ENCODE assay signal across 1 cellular context in the genomic region with DNA sequence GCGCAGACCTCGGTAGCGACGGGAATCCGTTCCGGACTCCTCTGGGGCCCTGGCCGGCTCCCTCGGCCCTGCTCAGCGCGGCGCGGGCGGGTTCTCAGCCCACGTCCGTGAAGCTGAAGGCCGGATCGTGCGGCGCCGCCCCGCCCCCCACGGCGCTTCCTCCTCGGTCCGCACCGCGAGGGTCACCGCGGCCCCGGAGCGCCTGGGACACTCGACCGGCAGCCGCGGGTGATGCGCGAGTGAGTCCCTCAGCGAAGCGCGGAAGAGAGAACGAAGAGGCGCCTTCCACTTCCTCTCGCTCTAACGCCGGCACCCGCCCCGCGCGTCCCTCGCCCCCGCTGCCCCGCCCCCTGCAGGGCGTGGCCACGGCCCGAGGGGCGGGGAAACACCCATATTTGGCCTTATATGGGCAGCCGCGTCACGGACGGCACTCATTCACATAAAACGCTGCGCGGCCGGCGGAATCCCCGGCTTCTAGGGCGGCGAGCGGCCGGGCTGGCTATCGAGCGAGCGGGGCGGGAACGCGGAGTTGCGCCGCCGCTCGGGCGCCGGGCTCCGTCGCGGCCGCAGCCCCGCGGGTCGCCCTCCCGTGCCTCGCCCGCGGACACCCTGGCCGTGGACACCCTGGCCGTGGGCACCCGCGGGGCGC.
TF ChIP-seq lines count a peak whose summit lies in the region.

A gene with protein sequence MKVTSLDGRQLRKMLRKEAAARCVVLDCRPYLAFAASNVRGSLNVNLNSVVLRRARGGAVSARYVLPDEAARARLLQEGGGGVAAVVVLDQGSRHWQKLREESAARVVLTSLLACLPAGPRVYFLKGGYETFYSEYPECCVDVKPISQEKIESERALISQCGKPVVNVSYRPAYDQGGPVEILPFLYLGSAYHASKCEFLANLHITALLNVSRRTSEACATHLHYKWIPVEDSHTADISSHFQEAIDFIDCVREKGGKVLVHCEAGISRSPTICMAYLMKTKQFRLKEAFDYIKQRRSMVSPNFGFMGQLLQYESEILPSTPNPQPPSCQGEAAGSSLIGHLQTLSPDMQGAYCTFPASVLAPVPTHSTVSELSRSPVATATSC (plus strand): TSS at position 470 of the 649 bp plus-strand sequence. CDS start 215 bp downstream, outside the sequence.

TF ChIP-seq in HepG2, 621 proteins besides CTCF, POLR2A, EP300 and RAD21 (continued from another document and continues in another):
- TF ChIP-seq, protein P1, sequence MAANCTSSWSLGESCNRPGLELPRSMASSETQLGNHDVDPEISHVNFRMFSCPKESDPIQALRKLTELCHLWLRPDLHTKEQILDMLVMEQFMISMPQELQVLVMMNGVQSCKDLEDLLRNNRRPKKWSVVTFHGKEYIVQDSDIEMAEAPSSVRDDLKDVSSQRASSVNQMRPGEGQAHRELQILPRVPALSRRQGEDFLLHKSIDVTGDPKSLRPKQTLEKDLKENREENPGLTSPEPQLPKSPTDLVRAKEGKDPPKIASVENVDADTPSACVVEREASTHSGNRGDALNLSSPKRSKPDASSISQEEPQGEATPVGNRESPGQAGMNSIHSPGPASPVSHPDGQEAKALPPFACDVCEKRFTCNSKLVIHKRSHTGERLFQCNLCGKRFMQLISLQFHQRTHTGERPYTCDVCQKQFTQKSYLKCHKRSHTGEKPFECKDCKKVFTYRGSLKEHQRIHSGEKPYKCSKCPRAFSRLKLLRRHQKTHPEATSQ (CRISPR knock-in tag; IDR thresholded peaks at IDR 0.05; ENCODE audit: borderline replicate concordance), result no peak
- TF ChIP-seq ZNF251 (CRISPR knock-in tag; IDR thresholded peaks at IDR 0.05) (no peak), ZNF136 (CRISPR knock-in tag; IDR thresholded peaks at IDR 0.05; ENCODE audit: low read depth) (no peak), SAFB2 (CRISPR knock-in tag; IDR thresholded peaks at IDR 0.05; ENCODE audit: borderline replicate concordance, low read depth) (no peak), CEBPG (CRISPR knock-in tag; IDR thresholded peaks at IDR 0.05) (no peak), ZBTB38 (CRISPR knock-in tag; IDR thresholded peaks at IDR 0.05) (peak; percentile 61; the same call in 1 of the 2 replicates), ZNF446 (CRISPR knock-in tag; IDR thresholded peaks at IDR 0.05) (0 out of 2 replicates have a peak, but pooled peaks have one; percentile 15), ZNF326 (CRISPR knock-in tag; IDR thresholded peaks at IDR 0.05; ENCODE audit: borderline replicate concordance) (no peak), AHR (CRISPR knock-in tag; IDR thresholded peaks at IDR 0.05) (no peak), ZBTB7B (CRISPR knock-in tag; IDR thresholded peaks at IDR 0.05) (no peak), ZNF30 (CRISPR knock-in tag; IDR thresholded peaks at IDR 0.05) (no peak), DPF2 (CRISPR knock-in tag; IDR thresholded peaks at IDR 0.05; ENCODE audit: borderline replicate concordance, low read depth) (no peak), ZNF777 (CRISPR knock-in tag; IDR thresholded peaks at IDR 0.05) (peak; percentile 87), ATF1 (CRISPR knock-in tag; IDR thresholded peaks at IDR 0.05) (no peak), HMG20B (CRISPR knock-in tag; conservative IDR thresholded peaks at IDR 0.05) (no peak), SMARCE1 (IDR thresholded peaks at IDR 0.05; ENCODE audit: borderline replicate concordance) (no peak), ZZZ3 (CRISPR knock-in tag; IDR thresholded peaks at IDR 0.05; ENCODE audit: borderline replicate concordance) (no peak), ELF1 (CRISPR knock-in tag; IDR thresholded peaks at IDR 0.05) (no peak), MLLT10 (CRISPR knock-in tag; IDR thresholded peaks at IDR 0.05) (no peak), MATR3 (CRISPR knock-in tag; IDR thresholded peaks at IDR 0.05) (no peak), REL (CRISPR knock-in tag; conservative IDR thresholded peaks at IDR 0.05) (no peak), ZNF33B (CRISPR knock-in tag; IDR thresholded peaks at IDR 0.05) (no peak), ZNF354B (CRISPR knock-in tag; IDR thresholded peaks at IDR 0.05) (no peak)
- TF ChIP-seq, protein P2, sequence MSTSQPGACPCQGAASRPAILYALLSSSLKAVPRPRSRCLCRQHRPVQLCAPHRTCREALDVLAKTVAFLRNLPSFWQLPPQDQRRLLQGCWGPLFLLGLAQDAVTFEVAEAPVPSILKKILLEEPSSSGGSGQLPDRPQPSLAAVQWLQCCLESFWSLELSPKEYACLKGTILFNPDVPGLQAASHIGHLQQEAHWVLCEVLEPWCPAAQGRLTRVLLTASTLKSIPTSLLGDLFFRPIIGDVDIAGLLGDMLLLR (CRISPR knock-in tag; IDR thresholded peaks at IDR 0.05), result no peak
- TF ChIP-seq, protein P3, sequence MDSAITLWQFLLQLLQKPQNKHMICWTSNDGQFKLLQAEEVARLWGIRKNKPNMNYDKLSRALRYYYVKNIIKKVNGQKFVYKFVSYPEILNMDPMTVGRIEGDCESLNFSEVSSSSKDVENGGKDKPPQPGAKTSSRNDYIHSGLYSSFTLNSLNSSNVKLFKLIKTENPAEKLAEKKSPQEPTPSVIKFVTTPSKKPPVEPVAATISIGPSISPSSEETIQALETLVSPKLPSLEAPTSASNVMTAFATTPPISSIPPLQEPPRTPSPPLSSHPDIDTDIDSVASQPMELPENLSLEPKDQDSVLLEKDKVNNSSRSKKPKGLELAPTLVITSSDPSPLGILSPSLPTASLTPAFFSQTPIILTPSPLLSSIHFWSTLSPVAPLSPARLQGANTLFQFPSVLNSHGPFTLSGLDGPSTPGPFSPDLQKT (CRISPR knock-in tag; IDR thresholded peaks at IDR 0.05; ENCODE audit: borderline replicate concordance), result no peak
- TF ChIP-seq, protein P4, sequence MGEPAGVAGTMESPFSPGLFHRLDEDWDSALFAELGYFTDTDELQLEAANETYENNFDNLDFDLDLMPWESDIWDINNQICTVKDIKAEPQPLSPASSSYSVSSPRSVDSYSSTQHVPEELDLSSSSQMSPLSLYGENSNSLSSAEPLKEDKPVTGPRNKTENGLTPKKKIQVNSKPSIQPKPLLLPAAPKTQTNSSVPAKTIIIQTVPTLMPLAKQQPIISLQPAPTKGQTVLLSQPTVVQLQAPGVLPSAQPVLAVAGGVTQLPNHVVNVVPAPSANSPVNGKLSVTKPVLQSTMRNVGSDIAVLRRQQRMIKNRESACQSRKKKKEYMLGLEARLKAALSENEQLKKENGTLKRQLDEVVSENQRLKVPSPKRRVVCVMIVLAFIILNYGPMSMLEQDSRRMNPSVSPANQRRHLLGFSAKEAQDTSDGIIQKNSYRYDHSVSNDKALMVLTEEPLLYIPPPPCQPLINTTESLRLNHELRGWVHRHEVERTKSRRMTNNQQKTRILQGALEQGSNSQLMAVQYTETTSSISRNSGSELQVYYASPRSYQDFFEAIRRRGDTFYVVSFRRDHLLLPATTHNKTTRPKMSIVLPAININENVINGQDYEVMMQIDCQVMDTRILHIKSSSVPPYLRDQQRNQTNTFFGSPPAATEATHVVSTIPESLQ (CRISPR knock-in tag; conservative IDR thresholded peaks at IDR 0.05), result no peak
- TF ChIP-seq, protein P5, sequence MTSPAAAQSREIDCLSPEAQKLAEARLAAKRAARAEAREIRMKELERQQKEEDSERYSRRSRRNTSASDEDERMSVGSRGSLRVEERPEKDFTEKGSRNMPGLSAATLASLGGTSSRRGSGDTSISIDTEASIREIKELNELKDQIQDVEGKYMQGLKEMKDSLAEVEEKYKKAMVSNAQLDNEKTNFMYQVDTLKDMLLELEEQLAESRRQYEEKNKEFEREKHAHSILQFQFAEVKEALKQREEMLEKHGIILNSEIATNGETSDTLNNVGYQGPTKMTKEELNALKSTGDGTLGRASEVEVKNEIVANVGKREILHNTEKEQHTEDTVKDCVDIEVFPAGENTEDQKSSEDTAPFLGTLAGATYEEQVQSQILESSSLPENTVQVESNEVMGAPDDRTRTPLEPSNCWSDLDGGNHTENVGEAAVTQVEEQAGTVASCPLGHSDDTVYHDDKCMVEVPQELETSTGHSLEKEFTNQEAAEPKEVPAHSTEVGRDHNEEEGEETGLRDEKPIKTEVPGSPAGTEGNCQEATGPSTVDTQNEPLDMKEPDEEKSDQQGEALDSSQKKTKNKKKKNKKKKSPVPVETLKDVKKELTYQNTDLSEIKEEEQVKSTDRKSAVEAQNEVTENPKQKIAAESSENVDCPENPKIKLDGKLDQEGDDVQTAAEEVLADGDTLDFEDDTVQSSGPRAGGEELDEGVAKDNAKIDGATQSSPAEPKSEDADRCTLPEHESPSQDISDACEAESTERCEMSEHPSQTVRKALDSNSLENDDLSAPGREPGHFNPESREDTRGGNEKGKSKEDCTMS (CRISPR knock-in tag; conservative IDR thresholded peaks at IDR 0.05), result no peak
- TF ChIP-seq, protein P6, sequence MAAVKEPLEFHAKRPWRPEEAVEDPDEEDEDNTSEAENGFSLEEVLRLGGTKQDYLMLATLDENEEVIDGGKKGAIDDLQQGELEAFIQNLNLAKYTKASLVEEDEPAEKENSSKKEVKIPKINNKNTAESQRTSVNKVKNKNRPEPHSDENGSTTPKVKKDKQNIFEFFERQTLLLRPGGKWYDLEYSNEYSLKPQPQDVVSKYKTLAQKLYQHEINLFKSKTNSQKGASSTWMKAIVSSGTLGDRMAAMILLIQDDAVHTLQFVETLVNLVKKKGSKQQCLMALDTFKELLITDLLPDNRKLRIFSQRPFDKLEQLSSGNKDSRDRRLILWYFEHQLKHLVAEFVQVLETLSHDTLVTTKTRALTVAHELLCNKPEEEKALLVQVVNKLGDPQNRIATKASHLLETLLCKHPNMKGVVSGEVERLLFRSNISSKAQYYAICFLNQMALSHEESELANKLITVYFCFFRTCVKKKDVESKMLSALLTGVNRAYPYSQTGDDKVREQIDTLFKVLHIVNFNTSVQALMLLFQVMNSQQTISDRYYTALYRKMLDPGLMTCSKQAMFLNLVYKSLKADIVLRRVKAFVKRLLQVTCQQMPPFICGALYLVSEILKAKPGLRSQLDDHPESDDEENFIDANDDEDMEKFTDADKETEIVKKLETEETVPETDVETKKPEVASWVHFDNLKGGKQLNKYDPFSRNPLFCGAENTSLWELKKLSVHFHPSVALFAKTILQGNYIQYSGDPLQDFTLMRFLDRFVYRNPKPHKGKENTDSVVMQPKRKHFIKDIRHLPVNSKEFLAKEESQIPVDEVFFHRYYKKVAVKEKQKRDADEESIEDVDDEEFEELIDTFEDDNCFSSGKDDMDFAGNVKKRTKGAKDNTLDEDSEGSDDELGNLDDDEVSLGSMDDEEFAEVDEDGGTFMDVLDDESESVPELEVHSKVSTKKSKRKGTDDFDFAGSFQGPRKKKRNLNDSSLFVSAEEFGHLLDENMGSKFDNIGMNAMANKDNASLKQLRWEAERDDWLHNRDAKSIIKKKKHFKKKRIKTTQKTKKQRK (IDR thresholded peaks at IDR 0.05; ENCODE audit: low read length), result no peak
- TF ChIP-seq, protein P7, sequence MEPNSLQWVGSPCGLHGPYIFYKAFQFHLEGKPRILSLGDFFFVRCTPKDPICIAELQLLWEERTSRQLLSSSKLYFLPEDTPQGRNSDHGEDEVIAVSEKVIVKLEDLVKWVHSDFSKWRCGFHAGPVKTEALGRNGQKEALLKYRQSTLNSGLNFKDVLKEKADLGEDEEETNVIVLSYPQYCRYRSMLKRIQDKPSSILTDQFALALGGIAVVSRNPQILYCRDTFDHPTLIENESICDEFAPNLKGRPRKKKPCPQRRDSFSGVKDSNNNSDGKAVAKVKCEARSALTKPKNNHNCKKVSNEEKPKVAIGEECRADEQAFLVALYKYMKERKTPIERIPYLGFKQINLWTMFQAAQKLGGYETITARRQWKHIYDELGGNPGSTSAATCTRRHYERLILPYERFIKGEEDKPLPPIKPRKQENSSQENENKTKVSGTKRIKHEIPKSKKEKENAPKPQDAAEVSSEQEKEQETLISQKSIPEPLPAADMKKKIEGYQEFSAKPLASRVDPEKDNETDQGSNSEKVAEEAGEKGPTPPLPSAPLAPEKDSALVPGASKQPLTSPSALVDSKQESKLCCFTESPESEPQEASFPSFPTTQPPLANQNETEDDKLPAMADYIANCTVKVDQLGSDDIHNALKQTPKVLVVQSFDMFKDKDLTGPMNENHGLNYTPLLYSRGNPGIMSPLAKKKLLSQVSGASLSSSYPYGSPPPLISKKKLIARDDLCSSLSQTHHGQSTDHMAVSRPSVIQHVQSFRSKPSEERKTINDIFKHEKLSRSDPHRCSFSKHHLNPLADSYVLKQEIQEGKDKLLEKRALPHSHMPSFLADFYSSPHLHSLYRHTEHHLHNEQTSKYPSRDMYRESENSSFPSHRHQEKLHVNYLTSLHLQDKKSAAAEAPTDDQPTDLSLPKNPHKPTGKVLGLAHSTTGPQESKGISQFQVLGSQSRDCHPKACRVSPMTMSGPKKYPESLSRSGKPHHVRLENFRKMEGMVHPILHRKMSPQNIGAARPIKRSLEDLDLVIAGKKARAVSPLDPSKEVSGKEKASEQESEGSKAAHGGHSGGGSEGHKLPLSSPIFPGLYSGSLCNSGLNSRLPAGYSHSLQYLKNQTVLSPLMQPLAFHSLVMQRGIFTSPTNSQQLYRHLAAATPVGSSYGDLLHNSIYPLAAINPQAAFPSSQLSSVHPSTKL (CRISPR knock-in tag; IDR thresholded peaks at IDR 0.05), result peak; percentile 41; the same call in 1 of the 2 replicates
- TF ChIP-seq, protein P8, sequence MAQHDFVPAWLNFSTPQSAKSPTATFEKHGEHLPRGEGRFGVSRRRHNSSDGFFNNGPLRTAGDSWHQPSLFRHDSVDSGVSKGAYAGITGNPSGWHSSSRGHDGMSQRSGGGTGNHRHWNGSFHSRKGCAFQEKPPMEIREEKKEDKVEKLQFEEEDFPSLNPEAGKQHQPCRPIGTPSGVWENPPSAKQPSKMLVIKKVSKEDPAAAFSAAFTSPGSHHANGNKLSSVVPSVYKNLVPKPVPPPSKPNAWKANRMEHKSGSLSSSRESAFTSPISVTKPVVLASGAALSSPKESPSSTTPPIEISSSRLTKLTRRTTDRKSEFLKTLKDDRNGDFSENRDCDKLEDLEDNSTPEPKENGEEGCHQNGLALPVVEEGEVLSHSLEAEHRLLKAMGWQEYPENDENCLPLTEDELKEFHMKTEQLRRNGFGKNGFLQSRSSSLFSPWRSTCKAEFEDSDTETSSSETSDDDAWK (CRISPR knock-in tag; IDR thresholded peaks at IDR 0.05), result no peak
- TF ChIP-seq, protein P9, sequence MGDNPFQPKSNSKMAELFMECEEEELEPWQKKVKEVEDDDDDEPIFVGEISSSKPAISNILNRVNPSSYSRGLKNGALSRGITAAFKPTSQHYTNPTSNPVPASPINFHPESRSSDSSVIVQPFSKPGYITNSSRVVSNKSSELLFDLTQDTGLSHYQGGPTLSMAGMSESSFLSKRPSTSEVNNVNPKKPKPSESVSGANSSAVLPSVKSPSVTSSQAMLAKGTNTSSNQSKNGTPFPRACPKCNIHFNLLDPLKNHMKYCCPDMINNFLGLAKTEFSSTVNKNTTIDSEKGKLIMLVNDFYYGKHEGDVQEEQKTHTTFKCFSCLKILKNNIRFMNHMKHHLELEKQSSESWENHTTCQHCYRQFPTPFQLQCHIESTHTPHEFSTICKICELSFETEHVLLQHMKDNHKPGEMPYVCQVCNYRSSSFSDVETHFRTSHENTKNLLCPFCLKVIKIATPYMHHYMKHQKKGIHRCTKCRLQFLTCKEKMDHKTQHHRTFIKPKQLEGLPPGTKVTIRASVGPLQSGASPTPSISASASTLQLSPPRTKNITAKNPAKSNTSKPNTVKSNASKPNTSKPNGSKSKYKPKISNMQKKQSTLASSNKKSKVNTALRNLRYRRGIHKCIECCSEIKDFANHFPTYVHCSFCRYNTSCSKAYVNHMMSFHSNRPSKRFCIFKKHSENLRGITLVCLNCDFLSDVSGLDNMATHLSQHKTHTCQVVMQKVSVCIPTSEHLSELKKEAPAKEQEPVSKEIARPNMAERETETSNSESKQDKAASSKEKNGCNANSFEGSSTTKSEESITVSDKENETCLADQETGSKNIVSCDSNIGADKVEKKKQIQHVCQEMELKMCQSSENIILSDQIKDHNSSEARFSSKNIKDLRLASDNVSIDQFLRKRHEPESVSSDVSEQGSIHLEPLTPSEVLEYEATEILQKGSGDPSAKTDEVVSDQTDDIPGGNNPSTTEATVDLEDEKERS (CRISPR knock-in tag; IDR thresholded peaks at IDR 0.05), result no peak
